Comparison of ENCODE assay signal across 8 cellular contexts in the genomic region with DNA sequence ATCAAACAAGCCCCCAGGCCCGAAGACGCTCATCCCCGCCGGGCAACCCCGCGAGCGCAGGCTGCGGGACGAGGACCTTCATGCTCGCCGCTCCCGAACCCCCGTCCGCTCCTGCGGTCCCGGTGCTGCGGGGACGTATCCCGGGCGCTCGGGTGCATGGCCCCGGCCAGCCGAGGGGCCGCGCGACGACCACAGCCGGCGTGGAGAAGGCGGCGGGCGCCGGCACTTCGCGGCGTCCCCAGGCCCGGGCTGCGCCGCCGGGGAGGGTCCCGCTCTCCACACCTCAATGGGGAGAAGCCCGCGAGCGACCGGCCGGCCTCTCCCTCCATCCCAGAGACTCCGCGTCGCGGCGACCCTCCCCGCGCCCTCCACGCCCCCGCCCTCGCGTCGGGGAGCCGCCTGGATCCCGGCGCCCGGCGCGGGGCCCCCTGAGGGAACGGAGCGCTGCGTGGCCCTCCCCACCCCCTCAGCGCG. TPM values are rescaled to one million over a fixed set of nuclear protein-coding genes. Genes with fewer than 3 reads are reported as not detected.
DNase-seq lines count a peak whose midpoint lies in the region; ATAC-seq and TF ChIP-seq lines count a peak whose summit lies in the region.

No MANE protein-coding gene starts in this region.

- no peak for TF ChIP-seq CTCF in Peyer's patch (IDR thresholded peaks at IDR 0.05)
- no peak for TF ChIP-seq CTCF in fibroblast of lung (conservative IDR thresholded peaks at IDR 0.05 in 1 of 2, IDR thresholded peaks at IDR 0.05 in 1 of 2; ENCODE audit: low read depth in 1 of 2, low read length in 2 of 2)

- peaks cover 19% of the 10 kb centered on the region for H3K4me1 ChIP-seq in CD4-positive, CD25-positive, alpha-beta regulatory T cell (ENCODE audit: control insufficient read depth, insufficient read depth, low read length, poor library complexity, severe bottlenecking)
- H3K4me1 ChIP-seq in Peyer's patch (peaks cover 0 to 31% (median 11%) of the 10 kb centered on the region in 4 donors), fibroblast of lung (ENCODE audit: control insufficient read depth, extremely low read depth, insufficient read depth, low read length) (peaks cover 14% of the 10 kb centered on the region), rectal smooth muscle tissue (ENCODE audit: control insufficient read depth, insufficient read depth, low read length) (peaks cover 9% of the 10 kb centered on the region)

- H3K79me2 ChIP-seq in fibroblast of lung (ENCODE audit: control insufficient read depth, insufficient read depth, low read length): peaks cover 59% of the 10 kb centered on the region

- peaks cover 64% of the 10 kb centered on the region for H3K27me3 Mint-ChIP-seq in CD4-positive, CD25-positive, alpha-beta regulatory T cell

- peak overlapping the region; percentile 93 for H3K4me2 ChIP-seq in fibroblast of lung (ENCODE audit: extremely low read depth, insufficient read depth, low read length)

- peak overlapping the region; percentile 52 to 97 (median 85) for H3K27ac Mint-ChIP-seq in CD4-positive, CD25-positive, alpha-beta regulatory T cell

- H3K9me3 ChIP-seq in CD4-positive, CD25-positive, alpha-beta regulatory T cell (ENCODE audit: control insufficient read depth in 2 of 2, low read length in 2 of 2): no peaks in the 10 kb centered on the region
- no peaks in the 10 kb centered on the region for H3K9me3 ChIP-seq in Peyer's patch
- no peaks in the 10 kb centered on the region for H3K9me3 ChIP-seq in fibroblast of lung (ENCODE audit: control insufficient read depth, insufficient read depth, low read depth, low read length)

- H3K9ac ChIP-seq in fibroblast of lung (ENCODE audit: insufficient read depth, low read length) (peak overlapping the region; percentile 88), rectal smooth muscle tissue (ENCODE audit: low read length) (peak overlapping the region; percentile 21)

- peak in 1 of 3 donors; percentile 15 for DNase-seq in CD4-positive, CD25-positive, alpha-beta regulatory T cell
- DNase-seq in Peyer's patch (peak in 1 of 3 donors; percentile 49), fibroblast of lung (ENCODE audit: low read depth in 2 of 2) (peak in 1 of 2 donors; percentile 27), AML-193 (lab: John Stamatoyannopoulos, UW) (no peak), NCI-H526 treated with DMSO at 0.1 percent for 48 hours (lab: John Stamatoyannopoulos, UW) (no peak), occipital lobe (lab: John Stamatoyannopoulos, UW) (no peak)

- H3K27me3 ChIP-seq in CD4-positive, CD25-positive, alpha-beta regulatory T cell (ENCODE audit: control insufficient read depth, insufficient read depth, low read length): peaks cover 22% of the 10 kb centered on the region
- H3K27me3 ChIP-seq in Peyer's patch: no peaks in the 10 kb centered on the region
- H3K27me3 ChIP-seq in fibroblast of lung (ENCODE audit: control insufficient read depth, insufficient read depth, low read length): no peaks in the 10 kb centered on the region
- H3K27me3 ChIP-seq in rectal smooth muscle tissue (ENCODE audit: control insufficient read depth, insufficient read depth, low read length): no peaks in the 10 kb centered on the region

- TF ChIP-seq POLR2A in Peyer's patch (IDR thresholded peaks at IDR 0.05): no peak

- no peak overlapping the region for H2AFZ ChIP-seq in fibroblast of lung (ENCODE audit: low read length)

- H3K4me1 Mint-ChIP-seq in CD4-positive, CD25-positive, alpha-beta regulatory T cell: peaks cover 5 to 13% (median 9%) of the 10 kb centered on the region in 4 donors

- H3K27ac ChIP-seq in CD4-positive, CD25-positive, alpha-beta regulatory T cell (ENCODE audit: insufficient read depth, low read length, poor library complexity, severe bottlenecking): no peak overlapping the region
- H3K27ac ChIP-seq in Peyer's patch (peak overlapping the region; percentile 76 to 95 (median 90)), fibroblast of lung (ENCODE audit: insufficient read depth, low read length) (peak overlapping the region; percentile 94), rectal smooth muscle tissue (ENCODE audit: low read depth, low read length) (peak overlapping the region; percentile 85)

- peak in 1 of 2 donors; percentile 15 for ATAC-seq in CD4-positive, CD25-positive, alpha-beta regulatory T cell (ENCODE audit: low read depth in 2 of 2)
- peak; percentile 12 for ATAC-seq in GM21515 (IDR thresholded peaks at IDR 0.05; ENCODE audit: unreplicated experiment)

- H4K20me1 ChIP-seq in fibroblast of lung (ENCODE audit: control insufficient read depth, extremely low read depth, insufficient read depth, low read length): peaks cover 3% of the 10 kb centered on the region

- peaks cover 0 to 2% (median 0%) of the 10 kb centered on the region in 7 donors for H3K9me3 Mint-ChIP-seq in CD4-positive, CD25-positive, alpha-beta regulatory T cell

- H3K36me3 ChIP-seq in CD4-positive, CD25-positive, alpha-beta regulatory T cell (ENCODE audit: control insufficient read depth, insufficient read depth, low read length): no peaks in the 10 kb centered on the region
- H3K36me3 ChIP-seq in Peyer's patch: no peaks in the 10 kb centered on the region
- H3K36me3 ChIP-seq in fibroblast of lung (ENCODE audit: control insufficient read depth, insufficient read depth, low read length): no peaks in the 10 kb centered on the region
- no peaks in the 10 kb centered on the region for H3K36me3 ChIP-seq in rectal smooth muscle tissue (ENCODE audit: control insufficient read depth, insufficient read depth, low read length)

- peak overlapping the region; percentile 49 for H3K4me3 ChIP-seq in CD4-positive, CD25-positive, alpha-beta regulatory T cell (ENCODE audit: low read depth, low read length)
- H3K4me3 ChIP-seq in Peyer's patch (peak overlapping the region; percentile 86 to 97 (median 94)), fibroblast of lung (replicated peaks in 1 of 4; ENCODE audit: control extremely low read depth in 1 of 4, insufficient read depth in 1 of 4, low read depth in 3 of 4, low read length in 4 of 4) (peak overlapping the region; percentile 80 to 96 (median 84)), rectal smooth muscle tissue (ENCODE audit: low read length) (peak overlapping the region; percentile 75)

- H3K36me3 Mint-ChIP-seq in CD4-positive, CD25-positive, alpha-beta regulatory T cell: no peaks in the 10 kb centered on the region

- H3K4me3 Mint-ChIP-seq in CD4-positive, CD25-positive, alpha-beta regulatory T cell: peak overlapping the region; percentile 77 to 94 (median 86)

RNA-seq across cellular contexts. Expression of gene ERRFI1, which starts 0.4 kb away (rescaled TPM):
- total RNA-seq in CD4-positive, CD25-positive, alpha-beta regulatory T cell: 5.8 TPM
- 1 to 10 TPM in 1 of 4 donors, under 1 TPM in 2, not detected in 1; 0.37 to 1.2 (median 0.75) TPM for polyA plus RNA-seq in CD4-positive, CD25-positive, alpha-beta regulatory T cell
- total RNA-seq in Peyer's patch (10 to 100 TPM; 26.4 to 96.8 (median 61.2) TPM), fibroblast of lung (46.2 and 53.9 TPM in 2 replicates), occipital lobe (19.7 TPM)
- polyA plus RNA-seq in fibroblast of lung: 78.2 and 105 TPM in 2 replicates
- 41.8 and 52.6 TPM in 2 replicates for polyA plus RNA-seq in fibroblast of lung (2012)
- polyA minus RNA-seq in fibroblast of lung (ENCODE audit: low replicate concordance): 8.9 and 27.3 TPM in 2 replicates
